Comparison of ENCODE assay signal across 17 cellular contexts in the genomic region with DNA sequence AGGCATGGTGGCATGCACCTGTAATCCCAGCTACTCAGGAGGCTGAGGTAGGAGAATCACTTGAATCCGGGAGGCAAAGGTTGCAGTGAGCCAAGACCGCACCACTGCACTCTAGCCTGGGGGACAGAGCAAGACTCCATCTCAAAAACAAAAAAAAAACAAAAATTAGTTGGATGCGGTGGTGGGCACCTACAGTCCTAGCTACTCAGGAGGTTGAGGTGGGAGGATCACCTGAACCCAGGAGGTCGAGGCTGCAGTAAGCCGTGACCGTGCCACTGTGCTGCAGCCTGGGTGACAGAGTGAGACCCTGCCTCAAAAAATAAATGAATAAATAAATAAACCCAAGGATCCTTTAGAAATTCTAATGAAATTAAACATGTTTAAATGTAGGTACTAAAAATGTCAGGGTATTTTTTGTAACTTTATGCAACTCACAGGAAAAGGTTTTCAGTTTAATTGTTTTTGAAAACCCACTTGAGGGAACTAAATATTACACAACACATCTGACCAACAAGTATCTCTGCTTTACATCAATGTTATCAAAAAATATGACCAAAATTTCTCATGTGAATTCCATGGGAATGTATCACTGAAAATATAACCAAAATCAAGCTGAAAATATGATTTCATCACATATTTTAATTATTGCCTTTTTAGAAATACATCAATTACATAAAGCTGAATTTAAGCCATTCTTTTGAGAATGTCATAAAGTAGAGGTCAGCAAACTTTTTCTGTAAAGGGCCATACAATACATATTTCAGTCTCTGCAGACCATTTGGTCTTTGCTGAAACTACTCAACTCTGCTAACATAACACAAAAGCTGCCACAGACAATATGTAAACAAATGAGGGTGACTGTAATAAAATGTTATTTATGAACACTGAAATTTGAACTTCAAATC. TPM values are rescaled to one million over a fixed set of nuclear protein-coding genes. Genes with fewer than 3 reads are reported as not detected.
DNase-seq lines count a peak whose midpoint lies in the region; ATAC-seq and TF ChIP-seq lines count a peak whose summit lies in the region.
"Had no signal": no experiment of that assay in that cellular context is flagged by ENCODE, and none has a peak within 500 bp of the region (broad histone marks: within the 10 kb centered on the region; RNA-seq: fewer than 3 reads in every experiment).

No MANE protein-coding gene starts in this region.

- CTCF ChIA-PET in IMR-90 (lab: Yijun Ruan, JAX): no interaction called here

- no peak overlapping the region for H3K23ac ChIP-seq in IMR-90 (ENCODE audit: low read depth, low read length)

- H3K79me1 ChIP-seq in IMR-90 (ENCODE audit: low read depth in 1 of 2, low read length in 2 of 2): peaks cover 12 to 44% of the 10 kb centered on the region in 2 experiments; a peak in 3 of 4 replicates

- no peak overlapping the region for H3K4me3 ChIP-seq in IMR-90 (ENCODE audit: insufficient read depth, low read depth, low read length)
- no peak overlapping the region for H3K4me3 ChIP-seq in stomach
- H3K4me3 ChIP-seq: HAP-1 had no signal

- H3K9me3 ChIP-seq in IMR-90 (ENCODE audit: control insufficient read depth, insufficient read depth, low read length): no peaks in the 10 kb centered on the region
- no peaks in the 10 kb centered on the region for H3K9me3 ChIP-seq in stomach
- H3K9me3 ChIP-seq: HAP-1 had no signal

- H3K4me1 ChIP-seq in IMR-90 (ENCODE audit: control insufficient read depth, insufficient read depth, low read length) (peaks cover 7% of the 10 kb centered on the region), stomach (peaks cover 4 to 44% (median 28%) of the 10 kb centered on the region in 4 donors)
- H3K4me1 ChIP-seq: HAP-1 had no signal

- H3K27ac ChIP-seq in IMR-90 (ENCODE audit: insufficient read depth, low read length): no peak overlapping the region
- no peak overlapping the region for H3K27ac ChIP-seq in stomach

- no peaks in the 10 kb centered on the region for H3K27me3 ChIP-seq in IMR-90 (ENCODE audit: control insufficient read depth, insufficient read depth, low read length)
- H3K27me3 ChIP-seq in stomach: no peaks in the 10 kb centered on the region

- BruUV-seq in IMR-90 (replicated peaks; lab: Mats Ljungman, UMichigan): no TSS peak

- TF ChIP-seq RAD21 in IMR-90 (IDR thresholded peaks at IDR 0.05; ENCODE audit: low read length): no peak

- DNase-seq in AML-193 (lab: John Stamatoyannopoulos, UW): peak; percentile 41 to 47
- DNase-seq in IMR-90: peak; percentile 44
- DNase-seq in dedifferentiated amniotic fluid mesenchymal stem cell (ENCODE audit: extremely low spot score): peak; percentile 58
- DNase-seq in omental fat pad (ENCODE audit: low spot score): no peak
- no peak for DNase-seq in NCI-H2227 (lab: John Stamatoyannopoulos, UW; ENCODE audit: unreplicated experiment)
- DNase-seq in stomach: no peak
- no peak for DNase-seq in midbrain (lab: John Stamatoyannopoulos, UW)
- DNase-seq: activated effector memory CD4-positive, alpha-beta T cell treated with Interleukin-2 at 50 U/mL for 16 hours; amygdala; cerebellar nuclear complex; endodermal cell; islet precursor cell; mammary epithelial cell; NCI-H774 had no signal

- H4K8ac ChIP-seq in IMR-90 (ENCODE audit: low read depth in 2 of 2, low read length in 2 of 2): no peak overlapping the region

- intact Hi-C loops in IMR-90 (cut with micrococcal nuclease): no loop called here
- intact Hi-C loops in stomach (cut with DNase I; ENCODE audit: low total_unique reads): no loop called here

- H3K4me2 ChIP-seq in IMR-90 (ENCODE audit: low read depth, low read length): peak overlapping the region; percentile 14; the same call in 1 of the 2 replicates

- no peak overlapping the region for H2BK120ac ChIP-seq in IMR-90 (ENCODE audit: low read depth, low read length)

- no peak overlapping the region for H3K56ac ChIP-seq in IMR-90 (ENCODE audit: extremely low read depth, insufficient read depth, low read length)

- peak; percentile 78 for ATAC-seq in IMR-90 (ENCODE audit: low read depth)
- ATAC-seq in omental fat pad (ENCODE audit: low FRiP score): peak; percentile 28
- no peak for ATAC-seq in GM18867 (IDR thresholded peaks at IDR 0.05; ENCODE audit: unreplicated experiment)
- ATAC-seq: natural killer cell treated with Interleukin-12 subunit alpha and Interleukin-12 subunit beta and Interleukin-15 and Interleukin-18, amount 100 ng/mL, for 72 hours had no signal

- H2AFZ ChIP-seq in IMR-90 (replicated peaks; ENCODE audit: low read length, poor library complexity): no peak overlapping the region

- TF ChIP-seq POLR2A in IMR-90 (IDR thresholded peaks at IDR 0.05; ENCODE audit: low read depth, low read length) (no peak), stomach (IDR thresholded peaks at IDR 0.05) (no peak)

- H4K20me1 ChIP-seq in IMR-90 (ENCODE audit: insufficient read depth, low read length): peaks cover 6% of the 10 kb centered on the region; the same call in 1 of the 2 replicates

- TF ChIP-seq EP300 in stomach (IDR thresholded peaks at IDR 0.05): no peak

- H3K36me3 ChIP-seq in IMR-90 (ENCODE audit: control insufficient read depth, insufficient read depth, low read length) (0 out of 2 replicates have a peak, but pooled peaks cover 3% of the 10 kb centered on the region), stomach (peaks cover under 1 to 15% (median 7%) of the 10 kb centered on the region in 4 donors)

- dilution Hi-C loops in IMR-90 (cut with HindIII; ENCODE audit: low sequenced_read_pairs, unreplicated experiment): no loop called here

- in situ Hi-C loops in IMR-90 (cut with MboI; ENCODE audit: low sequenced_read_pairs): no loop called here

- POLR2A ChIA-PET in IMR-90 (lab: Charles Lee; ENCODE audit: unreplicated experiment): no interaction called here

- H2BK15ac ChIP-seq in IMR-90 (ENCODE audit: low read depth, low read length): no peak overlapping the region

- no peak overlapping the region for H3K14ac ChIP-seq in IMR-90 (replicated peaks; ENCODE audit: low read depth, low read length)

- no peak overlapping the region for H3K18ac ChIP-seq in IMR-90 (ENCODE audit: low read depth, low read length)

- H3K9me1 ChIP-seq in IMR-90 (ENCODE audit: insufficient read depth, low read length): no peaks in the 10 kb centered on the region; the same call in 1 of the 2 replicates

- WGBS in IMR-90 (ENCODE audit: extremely low coverage in 2 of 2, insufficient read length in 1 of 2), 2 experiments: no CpG with 5 or more reads among the region's 6 CpGs
- 86 to 97% (median 90%) methylated on average over 6 of the region's 6 CpGs for WGBS in stomach, 5 donors

- no peak overlapping the region for H3K4ac ChIP-seq in IMR-90 (ENCODE audit: low read depth, low read length)

- H2AK9ac ChIP-seq in IMR-90 (replicated peaks; ENCODE audit: low read depth, low read length, poor library complexity): no peak overlapping the region

- no peak overlapping the region for H2BK20ac ChIP-seq in IMR-90 (ENCODE audit: low read depth, low read length)

- H4K5ac ChIP-seq in IMR-90 (ENCODE audit: low read depth, low read length): no peak overlapping the region

- peak overlapping the region; percentile 15 for H2BK5ac ChIP-seq in IMR-90 (ENCODE audit: low read depth, low read length, poor library complexity, severe bottlenecking)

- no peak overlapping the region for H2AK5ac ChIP-seq in IMR-90 (ENCODE audit: low read depth, low read length)

- H4K91ac ChIP-seq in IMR-90 (ENCODE audit: insufficient read depth, low read depth, low read length): no peak overlapping the region

- TF ChIP-seq CTCF in IMR-90 (conservative IDR thresholded peaks at IDR 0.05; ENCODE audit: low read depth, low read length) (no peak), omental fat pad (IDR thresholded peaks at IDR 0.05) (no peak), stomach (IDR thresholded peaks at IDR 0.05) (no peak)

- H3K9ac ChIP-seq in IMR-90 (ENCODE audit: low read depth, low read length): no peak overlapping the region

TF ChIP-seq in IMR-90, 13 proteins besides CTCF, POLR2A, EP300 and RAD21:
- TF ChIP-seq CEBPB (IDR thresholded peaks at IDR 0.05; ENCODE audit: low read depth, low read length) (peak; percentile 78), MAZ (IDR thresholded peaks at IDR 0.05; ENCODE audit: borderline replicate concordance, low read depth, low read length) (no peak), RFX5 (IDR thresholded peaks at IDR 0.05; ENCODE audit: low read depth, low read length) (no peak), NFE2L2 (IDR thresholded peaks at IDR 0.05; ENCODE audit: low read depth, low read length) (no peak), MAFK (IDR thresholded peaks at IDR 0.05; ENCODE audit: low read depth, low read length) (no peak), CHD1 (IDR thresholded peaks at IDR 0.05; ENCODE audit: low read depth, low read length) (no peak)

RNA-seq across cellular contexts. Expression of a gene that starts 23.9 kb away (rescaled TPM):
- total RNA-seq in IMR-90 (2012; rRNA removed) (14.3 and 22.8 TPM in 2 replicates), omental fat pad (10 to 100 TPM; 16.1 to 25.2 (median 19.3) TPM), stomach (10 to 100 TPM; 14.5 to 23.5 (median 17.5) TPM)
- polyA plus RNA-seq in IMR-90 (2012; rRNA removed) (8.0 and 9.2 TPM in 2 replicates), stomach (10 to 100 TPM in 1 of 3 donors, 1 to 10 TPM in 2; 8.7 to 48.6 (median 9.5) TPM)
- 1.0 and 1.5 TPM in 2 replicates for polyA plus RNA-seq in IMR-90 (2012; cell fraction: cytosol; rRNA removed)
- 1.2 and 7.8 TPM in 2 replicates for polyA plus RNA-seq in IMR-90 (2012; cell fraction: nucleus; rRNA removed; ENCODE audit: low replicate concordance)

RNA-seq across cellular contexts. Expression of a gene that starts 50.1 kb away (rescaled TPM):
- 20.3 and 27.8 TPM in 2 replicates for total RNA-seq in IMR-90 (2012; rRNA removed)
- 7.8 and 13.9 TPM in 2 replicates for polyA plus RNA-seq in IMR-90 (2012; rRNA removed)
- polyA plus RNA-seq in IMR-90 (2012; cell fraction: cytosol; rRNA removed): 6.8 and 8.4 TPM in 2 replicates
- 3.3 and 16.9 TPM in 2 replicates for polyA plus RNA-seq in IMR-90 (2012; cell fraction: nucleus; rRNA removed; ENCODE audit: low replicate concordance)
- 10 to 100 TPM; 18.3 to 29.5 (median 26.1) TPM for total RNA-seq in omental fat pad
- total RNA-seq in stomach: 10 to 100 TPM in 3 of 5 donors, 1 to 10 TPM in 2; 6.4 to 98.2 (median 19.0) TPM
- 1 to 10 TPM; 7.1 to 9.8 (median 7.7) TPM for polyA plus RNA-seq in stomach

Comparison
In these comparisons a context has a peak if more than half of its experiments do, and no peak if none do; other contexts are left out.
1. DNase-seq: peak in AML-193 (2 of 2), IMR-90 (single experiment) and dedifferentiated amniotic fluid mesenchymal stem cell (single experiment); none in omental fat pad (single experiment), NCI-H2227 (single experiment), stomach (single experiment) and midbrain (single experiment).